Comparison of ENCODE assay signal across 8 cellular contexts in the genomic region with DNA sequence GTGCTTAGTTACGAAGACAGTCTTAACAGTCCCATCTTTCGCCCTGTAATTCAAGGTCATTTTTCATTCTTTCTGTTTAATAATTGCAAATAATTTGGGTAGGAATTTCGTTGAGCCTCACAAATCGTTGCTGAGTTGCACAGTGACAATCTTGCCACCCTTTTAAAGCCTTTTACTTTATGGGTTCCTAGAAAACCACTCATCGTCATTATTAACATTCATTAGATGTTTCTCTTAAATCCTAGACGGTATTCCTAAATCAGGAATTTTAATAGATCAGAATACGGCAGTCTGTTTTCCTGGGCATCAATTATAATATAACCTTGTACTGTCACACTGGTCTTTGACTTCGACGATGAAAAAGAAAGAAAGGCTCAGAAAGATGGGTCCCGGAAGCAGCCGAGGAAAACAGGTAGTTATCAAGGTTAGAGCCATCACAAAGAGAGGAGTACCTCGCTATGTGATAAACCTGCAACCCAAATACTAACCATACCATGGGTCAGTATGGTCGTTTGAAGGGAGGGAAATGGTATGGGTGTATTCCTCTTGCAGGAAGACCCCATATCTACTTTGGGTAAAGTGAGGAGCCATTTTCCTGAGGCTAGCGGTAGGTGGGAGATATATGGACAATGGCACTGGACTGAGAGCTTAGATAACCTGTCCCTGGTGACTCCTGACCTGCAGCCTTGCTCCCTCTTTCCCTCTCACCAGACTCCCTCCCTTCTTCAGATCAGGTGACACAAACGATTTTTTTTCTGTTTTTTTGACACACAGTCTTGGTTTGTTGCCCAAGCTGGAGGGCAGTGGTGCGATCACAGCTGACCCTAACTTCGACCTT. TPM values are rescaled to one million over a fixed set of nuclear protein-coding genes. Genes with fewer than 3 reads are reported as not detected.
A peak's percentile ranks its signal among the peaks of the same experiment; 100 is the strongest.
DNase-seq lines count a peak whose midpoint lies in the region; ATAC-seq, FAIRE-seq and TF ChIP-seq lines count a peak whose summit lies in the region.

No MANE protein-coding gene starts in this region.

- H2AFZ ChIP-seq in HCT116 (ENCODE audit: low read depth, low read length, poor library complexity, severe bottlenecking): peak overlapping the region; percentile 28

- TF ChIP-seq POLR2A in HCT116 (IDR thresholded peaks at IDR 0.05; ENCODE audit: borderline replicate concordance, extremely low read depth, insufficient read depth, insufficient read length): no peak

- H3K9me2 ChIP-seq in HCT116 (ENCODE audit: insufficient read depth): no peaks in the 10 kb centered on the region

- H3K4me1 ChIP-seq in BLaER1 treated with 17β-estradiol and CSF1 and Interleukin-3, amounts not matched to agents 10 nM and 100 nM: peaks cover 31 to 39% (median 35%) of the 10 kb centered on the region in 10 experiments
- H3K4me1 ChIP-seq in HCT116 (ENCODE audit: control insufficient read depth in 1 of 2, insufficient read depth in 2 of 2, low read length in 2 of 2): peaks cover 6 to 22% of the 10 kb centered on the region in 2 experiments; a peak in 2 of 4 replicates

- no peaks in the 10 kb centered on the region for H3K9me3 ChIP-seq in BLaER1 treated with 17β-estradiol and CSF1 and Interleukin-3, amounts not matched to agents 10 nM and 100 nM (replicated peaks in 1 of 11)
- H3K9me3 ChIP-seq in HCT116 (ENCODE audit: control insufficient read depth in 1 of 2, insufficient read depth in 1 of 2, low read depth in 1 of 2, low read length in 2 of 2): no peaks in the 10 kb centered on the region

- H3K27ac ChIP-seq in BLaER1 treated with 17β-estradiol and CSF1 and Interleukin-3, amounts not matched to agents 10 nM and 100 nM: peak overlapping the region; percentile 95 to 99 (median 98)
- H3K27ac ChIP-seq in HCT116 (ENCODE audit: low read depth, low read length): peak overlapping the region; percentile 78

- CTCF ChIA-PET in HCT116 (lab: Charles Lee): no interaction called here
- CTCF ChIA-PET in activated CD4-positive, alpha-beta memory T cell treated with anti-CD3 and anti-CD28 coated beads for 36 hours (lab: Charles Lee): interaction anchor here (2.0 to 2.9 kb wide), 2 partner anchors 17 to 64 kb away, joined by 5 to 19 read pairs; a partner anchor contains a TSS

- TF ChIP-seq RAD21 in HCT116 (IDR thresholded peaks at IDR 0.05; ENCODE audit: low read depth): no peak

- peaks cover 51% of the 10 kb centered on the region for H3K79me2 ChIP-seq in HCT116 (ENCODE audit: insufficient read depth, low read length)

- H3K27me3 Mint-ChIP-seq in activated CD4-positive, alpha-beta memory T cell treated with anti-CD3 and anti-CD28 coated beads for 36 hours: peaks cover 1% of the 10 kb centered on the region
- H3K27me3 Mint-ChIP-seq in stimulated activated memory B cell treated with anti-CD40 and anti-IgM and Interleukin-4, amounts not matched to agents 10 μg/mL and 1 μg/mL and 100 μg/mL, for 72 hours: no peaks in the 10 kb centered on the region

- H3K27me3 ChIP-seq in BLaER1 treated with 17β-estradiol and CSF1 and Interleukin-3, amounts not matched to agents 10 nM and 100 nM: no peaks in the 10 kb centered on the region
- H3K27me3 ChIP-seq in HCT116 (ENCODE audit: insufficient read depth, low read length): no peaks in the 10 kb centered on the region

- peaks cover 30 to 37% (median 33%) of the 10 kb centered on the region in 11 experiments for H4K20me1 ChIP-seq in BLaER1 treated with 17β-estradiol and CSF1 and Interleukin-3, amounts not matched to agents 10 nM and 100 nM
- H4K20me1 ChIP-seq in HCT116 (ENCODE audit: insufficient read depth): peaks cover 9% of the 10 kb centered on the region; the same call in 1 of the 2 replicates

- H3K9ac ChIP-seq in BLaER1 treated with 17β-estradiol and CSF1 and Interleukin-3, amounts not matched to agents 10 nM and 100 nM: peak overlapping the region; percentile 95 to 99 (median 98)
- H3K9ac ChIP-seq in HCT116 (ENCODE audit: low read length): peak overlapping the region; percentile 94

- peaks cover 0 to 16% (median 4%) of the 10 kb centered on the region in 11 experiments; a peak in 8 of 22 replicates for H3K36me3 ChIP-seq in BLaER1 treated with 17β-estradiol and CSF1 and Interleukin-3, amounts not matched to agents 10 nM and 100 nM
- no peaks in the 10 kb centered on the region for H3K36me3 ChIP-seq in HCT116 (ENCODE audit: control insufficient read depth in 1 of 2, insufficient read depth in 2 of 2, low read length in 2 of 2)

- POLR2A ChIA-PET in HCT116 (lab: Charles Lee): interaction anchor here (0.9 to 1.3 kb wide), 4 partner anchors 11 to 23 kb away, joined by 3 to 14 read pairs (median 4); a partner anchor contains a TSS
- POLR2A ChIA-PET in activated CD4-positive, alpha-beta memory T cell treated with anti-CD3 and anti-CD28 coated beads for 36 hours (lab: Charles Lee): interaction anchor here (0.6 to 8.8 kb wide), 7 partner anchors 17 to 645 kb away, joined by 3 to 76 read pairs (median 3); a partner anchor contains a TSS

- H3K27ac Mint-ChIP-seq in activated CD4-positive, alpha-beta memory T cell treated with anti-CD3 and anti-CD28 coated beads for 36 hours: peak overlapping the region; percentile 100
- peak overlapping the region; percentile 99 for H3K27ac Mint-ChIP-seq in stimulated activated memory B cell treated with anti-CD40 and anti-IgM and Interleukin-4, amounts not matched to agents 10 μg/mL and 1 μg/mL and 100 μg/mL, for 72 hours

- H3K4me1 Mint-ChIP-seq in activated CD4-positive, alpha-beta memory T cell treated with anti-CD3 and anti-CD28 coated beads for 36 hours (ENCODE audit: low read depth): peaks cover 35% of the 10 kb centered on the region
- H3K4me1 Mint-ChIP-seq in stimulated activated memory B cell treated with anti-CD40 and anti-IgM and Interleukin-4, amounts not matched to agents 10 μg/mL and 1 μg/mL and 100 μg/mL, for 72 hours: peaks cover 48% of the 10 kb centered on the region

- no peaks in the 10 kb centered on the region for H3K9me3 Mint-ChIP-seq in activated CD4-positive, alpha-beta memory T cell treated with anti-CD3 and anti-CD28 coated beads for 36 hours
- H3K9me3 Mint-ChIP-seq in stimulated activated memory B cell treated with anti-CD40 and anti-IgM and Interleukin-4, amounts not matched to agents 10 μg/mL and 1 μg/mL and 100 μg/mL, for 72 hours: no peaks in the 10 kb centered on the region

- TSS peak; percentile 93 for BruUV-seq in HCT116 (replicated peaks; lab: Mats Ljungman, UMichigan)

- no peak for TF ChIP-seq CTCF in HCT116 (IDR thresholded peaks at IDR 0.05 in 2 of 3, conservative IDR thresholded peaks at IDR 0.05 in 1 of 3; ENCODE audit: borderline replicate concordance in 1 of 3, insufficient read depth in 1 of 3, low read depth in 2 of 3, low read length in 2 of 3)
- TF ChIP-seq CTCF in D721Med (IDR thresholded peaks at IDR 0.05; ENCODE audit: insufficient read depth, missing control alignments): no peak

- peak; percentile 14 for ATAC-seq in HCT116
- ATAC-seq in stimulated activated memory B cell treated with anti-CD40 and anti-IgM and Interleukin-4, amounts not matched to agents 10 μg/mL and 1 μg/mL and 100 μg/mL, for 72 hours: no peak

- RAD21 ChIA-PET in HCT116 (lab: Charles Lee; ENCODE audit: low non-redundant PET in 1 of 2, low total read pairs in 2 of 2, uncharacterized antibody in 2 of 2, unreplicated experiment in 2 of 2): no interaction called here

- FAIRE-seq in D721Med (lab: Jason Lieb, UNC): no peak

- peaks cover 13% of the 10 kb centered on the region for H3K36me3 Mint-ChIP-seq in activated CD4-positive, alpha-beta memory T cell treated with anti-CD3 and anti-CD28 coated beads for 36 hours
- peaks cover 16% of the 10 kb centered on the region for H3K36me3 Mint-ChIP-seq in stimulated activated memory B cell treated with anti-CD40 and anti-IgM and Interleukin-4, amounts not matched to agents 10 μg/mL and 1 μg/mL and 100 μg/mL, for 72 hours

- H3K4me3 Mint-ChIP-seq in activated CD4-positive, alpha-beta memory T cell treated with anti-CD3 and anti-CD28 coated beads for 36 hours: peak overlapping the region; percentile 97
- peak overlapping the region; percentile 90 for H3K4me3 Mint-ChIP-seq in stimulated activated memory B cell treated with anti-CD40 and anti-IgM and Interleukin-4, amounts not matched to agents 10 μg/mL and 1 μg/mL and 100 μg/mL, for 72 hours

- H3K4me3 ChIP-seq in BLaER1 treated with 17β-estradiol and CSF1 and Interleukin-3, amounts not matched to agents 10 nM and 100 nM: peak overlapping the region; percentile 81 to 94 (median 89)
- H3K4me3 ChIP-seq in HCT116 (replicated peaks in 1 of 2; ENCODE audit: low read depth in 1 of 2, low read length in 2 of 2) (peak overlapping the region; percentile 84 to 100), iPS-11a (ENCODE audit: low read depth, low read length) (peak overlapping the region; percentile 99)

- intact Hi-C loops in HCT116 (cut with micrococcal nuclease): loop anchor here (1.0 kb wide), 1 partner anchor 17 kb away; a partner anchor contains a TSS
- intact Hi-C loops in activated CD4-positive, alpha-beta memory T cell treated with anti-CD3 and anti-CD28 coated beads for 36 hours (cut with micrococcal nuclease): loop anchor here (1.0 to 5.0 kb wide), 6 partner anchors 17 to 799 kb away; a partner anchor contains a TSS

- DNase-seq in HCT116 (ENCODE audit: low read depth, low spot score): no peak
- DNase-seq in activated CD4-positive, alpha-beta memory T cell treated with anti-CD3 and anti-CD28 coated beads for 36 hours: no peak
- DNase-seq in D721Med (ENCODE audit: insufficient read length, low spot score): no peak
- DNase-seq in islet precursor cell: no peak
- no peak for DNase-seq in mucosa of gallbladder (ENCODE audit: low spot score)

- H3K4me2 ChIP-seq in BLaER1 treated with 17β-estradiol and CSF1 and Interleukin-3, amounts not matched to agents 10 nM and 100 nM: peak overlapping the region; percentile 80 to 92 (median 86)
- H3K4me2 ChIP-seq in HCT116 (ENCODE audit: low read length): peak overlapping the region; percentile 67

TF ChIP-seq in HCT116, 20 proteins besides CTCF, POLR2A, EP300 and RAD21:
- 0 out of 2 replicates have a peak, but pooled peaks have one; percentile 16 for TF ChIP-seq FOSL1 (IDR thresholded peaks at IDR 0.05; ENCODE audit: low read depth)
- TF ChIP-seq EGR1 (IDR thresholded peaks at IDR 0.05; ENCODE audit: low read depth): no peak
- TF ChIP-seq SIN3A (IDR thresholded peaks at IDR 0.05; ENCODE audit: low read depth): no peak

RNA-seq across cellular contexts. Expression of a gene that starts 1.0 kb away (rescaled TPM):
- 282 TPM for total RNA-seq in HCT116 (2021; ENCODE audit: unreplicated experiment)
- polyA plus RNA-seq in HCT116 (2012): 194 and 213 TPM in 2 replicates
- 100 to 1,000 TPM; 228 to 245 TPM for total RNA-seq in activated CD4-positive, alpha-beta memory T cell treated with anti-CD3 and anti-CD28 coated beads for 36 hours
- 206 TPM for total RNA-seq in mucosa of gallbladder

RNA-seq across cellular contexts. Expression of a gene that starts 17.5 kb away (rescaled TPM):
- 20.4 TPM for total RNA-seq in HCT116 (2021; ENCODE audit: unreplicated experiment)
- 8.8 and 10.2 TPM in 2 replicates for polyA plus RNA-seq in HCT116 (2012)
- 10 to 100 TPM; 21.5 TPM for total RNA-seq in activated CD4-positive, alpha-beta memory T cell treated with anti-CD3 and anti-CD28 coated beads for 36 hours
- total RNA-seq in mucosa of gallbladder: 22.7 TPM
